8 cellular contexts compared by ENCODE assay signal in genomic region chr9:133994359-133995011, GRCh38. TPM values are rescaled to one million over a fixed set of nuclear protein-coding genes. Genes with fewer than 3 reads are reported as not detected.
DNase-seq lines count a peak whose midpoint lies in the region; ATAC-seq, FAIRE-seq and TF ChIP-seq lines count a peak whose summit lies in the region.

No MANE protein-coding gene starts in this region.

- H3K27ac ChIP-seq in A549: peak overlapping the region in 1 of 2 experiments; percentile 99; a peak in 3 of 6 replicates

- TF ChIP-seq EP300 in A549 (IDR thresholded peaks at IDR 0.05): no peak

- peak; percentile 92 for TF ChIP-seq CTCF in A549 (IDR thresholded peaks at IDR 0.05)

- peaks cover 31% of the 10 kb centered on the region for H3K4me1 ChIP-seq in A549

- ATAC-seq in A549 (peak; percentile 49 to 81), left lobe of liver (peak; percentile 53), HG03571 (IDR thresholded peaks at IDR 0.05; ENCODE audit: unreplicated experiment) (no peak)

- H3K4me3 ChIP-seq in A549: no peak overlapping the region

- H3K4me2 ChIP-seq in A549: peak overlapping the region; percentile 99

- POLR2A ChIA-PET in A549 (lab: Yijun Ruan, JAX): interaction anchor here (1.5 to 2.2 kb wide), 3 partner anchors 120 to 212 kb away, joined by 3 to 12 read pairs (median 9); no protein-coding TSS in a partner anchor

- TF ChIP-seq POLR2A in A549 (IDR thresholded peaks at IDR 0.05; ENCODE audit: low read length) (no peak), GM12892 (IDR thresholded peaks at IDR 0.05; ENCODE audit: low read depth, low read length) (no peak)

- H3K9me3 ChIP-seq in A549: no peaks in the 10 kb centered on the region

- no peak for FAIRE-seq in A549 (lab: Jason Lieb, UNC)
- FAIRE-seq in GM12892 (lab: Jason Lieb, UNC): peak; percentile 97

- CTCF ChIA-PET in A549 (lab: Yijun Ruan, JAX): interaction anchor here (0.6 to 5.5 kb wide), 98 partner anchors 8 to 620 kb away, joined by 3 to 348 read pairs (median 4); partner anchors contain the start of genes BRD3OS, DBH and WDR5

- peak; percentile 97 to 98 for TF ChIP-seq RAD21 in A549 (conservative IDR thresholded peaks at IDR 0.05 in 1 of 2, IDR thresholded peaks at IDR 0.05 in 1 of 2)

- 0% methylated on average over 5 of the region's 11 CpGs for WGBS in A549 (ENCODE audit: missing lambda C conversion rate)

- DNase-seq in A549 (ENCODE audit: low read depth in 1 of 2, low spot score in 1 of 2) (peak; percentile 72 to 86), GM12892 (ENCODE audit: insufficient read length) (peak; percentile 87), NCI-H2171 treated with DMSO at 0.1 percent for 48 hours (lab: John Stamatoyannopoulos, UW) (peak; percentile 66), left lobe of liver (ENCODE audit: low spot score) (peak; percentile 85)
- DNase-seq in activated CD4-positive, alpha-beta T cell treated with anti-CD3 and anti-CD28 coated beads for 24 hours (ENCODE audit: low read depth in 2 of 2): peak; percentile 70 to 72
- DNase-seq in central memory CD4-positive, alpha-beta T cell: peak; percentile 57
- DNase-seq in stimulated activated CD4-positive, alpha-beta T cell treated with anti-CD3 and anti-CD28 coated beads, Interleukin-4, amount 100 ng/mL, for 48 hours (ENCODE audit: low read depth in 2 of 2): peak; percentile 68 to 81

TF ChIP-seq in A549, 52 proteins besides CTCF, POLR2A, EP300 and RAD21:
- no peak for TF ChIP-seq RFX5 (IDR thresholded peaks at IDR 0.05)
- peak; percentile 37; the same call in 1 of the 2 replicates for TF ChIP-seq MAX (IDR thresholded peaks at IDR 0.05)
- no peak for TF ChIP-seq RARB (CRISPR knock-in tag; IDR thresholded peaks at IDR 0.05)
- peak; percentile 96 for TF ChIP-seq SMC3 (IDR thresholded peaks at IDR 0.05)

RNA-seq across cellular contexts. Expression of gene VAV2, which starts 2.4 kb away (rescaled TPM):
- polyA plus RNA-seq in A549 (2011; rRNA removed) (9.8 and 11.5 TPM in 2 replicates), A549 (2017; fragmentation: RNase III; extraction: RNeasy Plus Mini Kit Qiagen cat#74134 plus additional on column Dnase treatment) (19.5 to 21.4 TPM (median 20.5 TPM) in 3 replicates)
- 13.7 and 16.4 TPM in 2 replicates for polyA plus RNA-seq in A549 (2012; cell fraction: cytosol; rRNA removed)
- polyA plus RNA-seq in A549 (2012; cell fraction: nucleus; rRNA removed): 25.7 and 27.0 TPM in 2 replicates
- 18.5 and 19.8 TPM in 2 replicates for polyA minus RNA-seq in A549 (2011; rRNA and poly(A)+ RNA removed)
- 22.2 TPM for polyA plus RNA-seq in GM12892 (2012; ENCODE audit: missing spikeins)
- 34.8 TPM for total RNA-seq in left lobe of liver

RNA-seq across cellular contexts. Expression of gene BRD3OS, which starts 30.8 kb away (rescaled TPM):
- polyA plus RNA-seq in A549 (2011; rRNA removed): 10.4 and 12.2 TPM in 2 replicates
- polyA plus RNA-seq in A549 (2012; cell fraction: cytosol; rRNA removed): 9.3 and 12.6 TPM in 2 replicates
- 5.7 and 7.5 TPM in 2 replicates for polyA plus RNA-seq in A549 (2012; cell fraction: nucleus; rRNA removed)
- 10.8 to 12.0 TPM (median 11.2 TPM) in 3 replicates for polyA plus RNA-seq in A549 (2017; fragmentation: RNase III; extraction: RNeasy Plus Mini Kit Qiagen cat#74134 plus additional on column Dnase treatment)
- 7.4 and 8.6 TPM in 2 replicates for polyA minus RNA-seq in A549 (2011; rRNA and poly(A)+ RNA removed)
- polyA plus RNA-seq in GM12892 (2012; ENCODE audit: missing spikeins): 5.7 TPM
- total RNA-seq in left lobe of liver: 7.6 TPM
